ENCODE assay signal across 9 cellular contexts in the genomic region with DNA sequence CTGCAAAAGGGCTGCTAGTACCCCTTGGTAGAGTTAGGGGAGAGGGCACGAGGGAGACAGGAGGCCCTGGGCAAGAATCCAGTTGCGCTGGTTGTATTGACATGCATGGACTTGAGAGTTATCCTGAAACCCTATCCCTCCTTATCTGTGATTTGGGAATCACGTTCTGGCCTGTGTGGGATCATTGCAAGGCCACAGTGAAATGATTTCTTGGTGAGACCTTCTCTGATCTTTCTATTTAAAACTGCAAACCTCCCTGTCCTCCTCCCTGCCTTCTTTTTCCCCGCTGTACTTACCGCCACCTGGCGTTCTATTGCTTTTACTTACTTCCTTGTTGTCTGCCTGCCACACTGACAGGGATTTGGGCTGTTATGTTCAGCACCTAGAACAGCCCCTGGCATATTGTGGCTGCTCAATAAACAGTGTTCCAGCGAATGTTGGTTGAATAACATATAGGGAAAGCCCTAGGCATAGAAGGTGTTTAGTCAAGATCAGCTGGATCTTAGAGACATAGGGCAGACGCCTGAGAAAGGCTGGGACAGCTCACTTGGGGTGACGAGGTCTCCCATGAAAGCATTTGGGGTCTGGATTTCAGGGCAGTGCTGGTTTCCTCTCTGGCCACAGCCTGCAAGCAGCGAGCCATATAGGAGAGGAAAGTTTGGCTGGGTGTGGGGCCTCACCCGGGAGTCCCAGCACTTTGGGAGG. TPM values are rescaled to one million over a fixed set of nuclear protein-coding genes. Genes with fewer than 3 reads are reported as not detected.
A peak's percentile ranks its signal among the peaks of the same experiment; 100 is the strongest.
DNase-seq lines count a peak whose midpoint lies in the region; FAIRE-seq and TF ChIP-seq lines count a peak whose summit lies in the region.
"Had no signal": no experiment of that assay in that cellular context is flagged by ENCODE, and none has a peak within 500 bp of the region (broad histone marks: within the 10 kb centered on the region; RNA-seq: fewer than 3 reads in every experiment).

No MANE protein-coding gene starts in this region.

- DNase-seq in COR-L47 (lab: John Stamatoyannopoulos, UW) (peak; percentile 11), H4 (ENCODE audit: low spot score) (peak; percentile 63), NOMO-1 (lab: John Stamatoyannopoulos, UW; ENCODE audit: unreplicated experiment in 2 of 2) (peak; percentile 28 to 57), bronchial epithelial cell (ENCODE audit: low read depth) (peak; percentile 85), mucosa of gallbladder (ENCODE audit: low spot score) (peak; percentile 39), mesenteric fat pad (ENCODE audit: low spot score) (no peak)
- no peak for DNase-seq in activated CD4-positive, CD25-positive, alpha-beta regulatory T cell (lab: John Stamatoyannopoulos, UW)
- no peak for DNase-seq in central memory CD4-positive, alpha-beta T cell

- peaks cover 2% of the 10 kb centered on the region for H3K27me3 ChIP-seq in bronchial epithelial cell (ENCODE audit: control insufficient read depth, insufficient read depth, low read length)

- no peak for FAIRE-seq in bronchial epithelial cell (lab: Jason Lieb, UNC)

- no peaks in the 10 kb centered on the region for H3K36me3 ChIP-seq in bronchial epithelial cell (ENCODE audit: control insufficient read depth, insufficient read depth, low read length)

- H3K4me3 ChIP-seq in bronchial epithelial cell (ENCODE audit: low read depth, low read length) = no peak overlapping the region
- H3K4me3 ChIP-seq: SK-N-MC had no signal

- TF ChIP-seq CTCF in bronchial epithelial cell (IDR thresholded peaks at IDR 0.05; ENCODE audit: insufficient read depth, low read length, severe bottlenecking) = peak; percentile 65

RNA-seq across cellular contexts. Expression of a gene that starts 25.6 kb away (rescaled TPM):
- total RNA-seq in H4 (2014; rRNA removed; shearing (Covaris generic)) = 0.14 TPM in 1 of 2 replicates, not detected in the other
- not detected in 2 replicates for total RNA-seq in bronchial epithelial cell
- total RNA-seq in mucosa of gallbladder = 4.0 TPM
- total RNA-seq in mesenteric fat pad = 129 TPM

Comparison
In these comparisons a context has a peak if more than half of its experiments do, and no peak if none do; other contexts are left out.
1. DNase-seq: peak in COR-L47 (single experiment), H4 (single experiment), NOMO-1 (2 of 2), bronchial epithelial cell (single experiment) and mucosa of gallbladder (single experiment); none in activated CD4-positive, CD25-positive, alpha-beta regulatory T cell (0 of 4), central memory CD4-positive, alpha-beta T cell (single experiment) and mesenteric fat pad (single experiment).
2. RNA of a gene that starts 25.6 kb away (total RNA-seq): 129 TPM in mesenteric fat pad (single experiment); 4.0 TPM in mucosa of gallbladder (single experiment), 0.14 TPM in H4 and not detected in bronchial epithelial cell; every median in the first group is over 10 times any median in the second.